23 cellular contexts compared by ENCODE assay signal in genomic region chr10:112332022-112332421, GRCh38. TPM values are rescaled to one million over a fixed set of nuclear protein-coding genes. Genes with fewer than 3 reads are reported as not detected.
DNase-seq lines count a peak whose midpoint lies in the region; ATAC-seq and FAIRE-seq lines count a peak whose summit lies in the region.
"Had no signal": no experiment of that assay in that cellular context is flagged by ENCODE, and none has a peak within 500 bp of the region (broad histone marks: within the 10 kb centered on the region; RNA-seq: fewer than 3 reads in every experiment).

No MANE protein-coding gene starts in this region.

- in situ Hi-C loops in ACHN (cut with HindIII; ENCODE audit: low pct_ligation_motif_present, low pct_unique_long_range_greater_than_20kb, low sequenced_read_pairs): no loop called here

- H3K9me3 Mint-ChIP-seq in activated T-cell treated with anti-CD3 and anti-CD28 coated beads, Interleukin-2, amount 50 U/mL, for 72 hours: no peaks in the 10 kb centered on the region
- H3K9me3 Mint-ChIP-seq: CD8-positive, alpha-beta T cell; GM23338 had no signal

- H3K4me3 Mint-ChIP-seq in activated T-cell treated with anti-CD3 and anti-CD28 coated beads, Interleukin-2, amount 50 U/mL, for 72 hours: no peak overlapping the region
- H3K4me3 Mint-ChIP-seq: CD8-positive, alpha-beta T cell; GM23338 had no signal

- FAIRE-seq in small intestine (lab: Jason Lieb, UNC): no peak
- FAIRE-seq: HTR-8/SVneo had no signal

- H3K9me3 ChIP-seq in duodenal mucosa (ENCODE audit: control insufficient read depth in 1 of 2, low read length in 2 of 2) (no peaks in the 10 kb centered on the region), small intestine (ENCODE audit: control insufficient read depth, low read depth) (no peaks in the 10 kb centered on the region)
- H3K9me3 ChIP-seq: BLaER1 treated with 17β-estradiol and CSF1 and Interleukin-3, amounts not matched to agents 10 nM and 100 nM; HAP-1; SJCRH30 had no signal

- H3K27ac Mint-ChIP-seq in activated T-cell treated with anti-CD3 and anti-CD28 coated beads, Interleukin-2, amount 50 U/mL, for 72 hours: no peak overlapping the region
- H3K27ac Mint-ChIP-seq: CD8-positive, alpha-beta T cell; GM23338 had no signal

- no peaks in the 10 kb centered on the region for H3K36me3 Mint-ChIP-seq in activated T-cell treated with anti-CD3 and anti-CD28 coated beads, Interleukin-2, amount 50 U/mL, for 72 hours (ENCODE audit: insufficient read depth in 2 of 2)
- H3K36me3 Mint-ChIP-seq: CD8-positive, alpha-beta T cell had no signal

- peak; percentile 11 for DNase-seq in DMS53 (lab: John Stamatoyannopoulos, UW)
- DNase-seq in DMS53 treated with DMSO at 0.1 percent for 48 hours (lab: John Stamatoyannopoulos, UW; ENCODE audit: unreplicated experiment): no peak
- DNase-seq in M059J (ENCODE audit: low read depth): peak; percentile 30
- DNase-seq in small intestine: peak; percentile 88
- no peak for DNase-seq in activated T-cell treated with anti-CD3 and anti-CD28 coated beads, Interleukin-2, amount 50 U/mL, for 72 hours
- no peak for DNase-seq in ACHN
- DNase-seq: CD8-positive, alpha-beta T cell; EL; IMR-90; MV-4-11; NCI-H2029 treated with DMSO at 0.1 percent for 48 hours; NCI-H2171; NCI-H524 treated with DMSO at 0.1 percent for 48 hours; NCI-H82; SJCRH30 had no signal

- WGBS in small intestine, 3 donors: 17 to 56% (median 36%) methylated on average over 3 of the region's 3 CpGs

- no peak overlapping the region for H3K9ac ChIP-seq in duodenal mucosa (ENCODE audit: low read depth in 1 of 2, low read length in 2 of 2)
- H3K9ac ChIP-seq: BLaER1 treated with 17β-estradiol and CSF1 and Interleukin-3, amounts not matched to agents 10 nM and 100 nM had no signal

- H3K4me1 ChIP-seq in duodenal mucosa (ENCODE audit: control insufficient read depth in 1 of 2, insufficient read depth in 2 of 2, low read length in 2 of 2) (peaks cover 58 to 63% of the 10 kb centered on the region in 2 donors), small intestine (ENCODE audit: control insufficient read depth in 2 of 2, insufficient read depth in 1 of 2, low read depth in 1 of 2, low read length in 1 of 2) (peaks cover 7 to 9% of the 10 kb centered on the region in 2 donors)
- H3K4me1 ChIP-seq: HAP-1, SJCRH30 had no signal

- H3K27me3 ChIP-seq in duodenal mucosa (ENCODE audit: control insufficient read depth in 1 of 2, insufficient read depth in 2 of 2, low read length in 2 of 2): no peaks in the 10 kb centered on the region
- H3K27me3 ChIP-seq in small intestine (ENCODE audit: control insufficient read depth in 2 of 2, insufficient read depth in 2 of 2, low read length in 2 of 2): no peaks in the 10 kb centered on the region
- H3K27me3 ChIP-seq: BLaER1 treated with 17β-estradiol and CSF1 and Interleukin-3, amounts not matched to agents 10 nM and 100 nM; SJCRH30 had no signal

- H3K4me1 Mint-ChIP-seq in activated T-cell treated with anti-CD3 and anti-CD28 coated beads, Interleukin-2, amount 50 U/mL, for 72 hours (ENCODE audit: low read depth): peaks cover 26% of the 10 kb centered on the region
- H3K4me1 Mint-ChIP-seq: GM23338 had no signal

- ATAC-seq in HG03139 (IDR thresholded peaks at IDR 0.05; ENCODE audit: unreplicated experiment): no peak
- no peak for ATAC-seq in activated T-cell treated with anti-CD3 and anti-CD28 coated beads, Interleukin-2, amount 50 U/mL, for 72 hours (replicated peaks in 1 of 2)
- ATAC-seq: CD8-positive, alpha-beta T cell; GM23338; Panc1 had no signal

- H3K27ac ChIP-seq in duodenal mucosa (ENCODE audit: low read depth, low read length) (peak overlapping the region; percentile 15), small intestine (ENCODE audit: low read depth in 1 of 2, low read length in 1 of 2) (peak overlapping the region; percentile 93 to 94)
- H3K27ac ChIP-seq: 22Rv1; BLaER1 treated with 17β-estradiol and CSF1 and Interleukin-3, amounts not matched to agents 10 nM and 100 nM; SJCRH30 had no signal

- H3K36me3 ChIP-seq in duodenal mucosa (ENCODE audit: control insufficient read depth in 1 of 2, insufficient read depth in 2 of 2, low read length in 2 of 2) (no peaks in the 10 kb centered on the region), small intestine (ENCODE audit: control insufficient read depth in 2 of 2, insufficient read depth in 2 of 2, low read length in 2 of 2) (no peaks in the 10 kb centered on the region)
- H3K36me3 ChIP-seq: BLaER1 treated with 17β-estradiol and CSF1 and Interleukin-3, amounts not matched to agents 10 nM and 100 nM; HAP-1; SJCRH30 had no signal

- H3K27me3 Mint-ChIP-seq in activated T-cell treated with anti-CD3 and anti-CD28 coated beads, Interleukin-2, amount 50 U/mL, for 72 hours (ENCODE audit: low read depth): peaks cover 28% of the 10 kb centered on the region

- H3K4me3 ChIP-seq in duodenal mucosa (ENCODE audit: low read depth in 1 of 2, low read length in 2 of 2) (no peak overlapping the region), small intestine (ENCODE audit: low read depth in 1 of 2, low read length in 2 of 2) (no peak overlapping the region)
- H3K4me3 ChIP-seq: BLaER1 treated with 17β-estradiol and CSF1 and Interleukin-3, amounts not matched to agents 10 nM and 100 nM; GM23338; HAP-1; SJCRH30 had no signal

RNA-seq across cellular contexts. Expression of gene ACSL5, which starts 41.9 kb away (rescaled TPM):
- 17.6 and 25.5 TPM in 2 replicates for total RNA-seq in M059J (2014; rRNA removed; shearing (Covaris generic))
- polyA plus RNA-seq in small intestine: 100 to 1,000 TPM; 163 to 425 (median 338) TPM
- total RNA-seq in activated T-cell treated with anti-CD3 and anti-CD28 coated beads, Interleukin-2, amount 50 U/mL, for 72 hours: 10 to 100 TPM; 49.5 to 54.5 TPM
- total RNA-seq: GM23338 had no signal
- polyA plus RNA-seq: GM23338 had no signal

RNA-seq across cellular contexts. Expression of gene TECTB, which starts 48.8 kb away (rescaled TPM):
- 0.07 and 0.15 TPM in 2 replicates for total RNA-seq in M059J (2014; rRNA removed; shearing (Covaris generic))
- under 1 TPM in 1 of 3 donors, not detected in 2; 0.03 TPM for polyA plus RNA-seq in small intestine
- total RNA-seq in activated T-cell treated with anti-CD3 and anti-CD28 coated beads, Interleukin-2, amount 50 U/mL, for 72 hours: not detected
- total RNA-seq: CD8-positive, alpha-beta T cell; GM23338; IMR-90; SJCRH30 had no signal
- polyA plus RNA-seq: GM23338, IMR-90 had no signal

Comparison
In these comparisons a context has a peak if more than half of its experiments do, and no peak if none do; other contexts are left out.
1. DNase-seq: peak in DMS53 (single experiment), M059J (single experiment) and small intestine (single experiment); none in DMS53 treated with DMSO at 0.1 percent for 48 hours (single experiment), activated T-cell treated with anti-CD3 and anti-CD28 coated beads, Interleukin-2, amount 50 U/mL, for 72 hours (0 of 2) and ACHN (single experiment).